22 cellular contexts compared by ENCODE assay signal in the genomic region with DNA sequence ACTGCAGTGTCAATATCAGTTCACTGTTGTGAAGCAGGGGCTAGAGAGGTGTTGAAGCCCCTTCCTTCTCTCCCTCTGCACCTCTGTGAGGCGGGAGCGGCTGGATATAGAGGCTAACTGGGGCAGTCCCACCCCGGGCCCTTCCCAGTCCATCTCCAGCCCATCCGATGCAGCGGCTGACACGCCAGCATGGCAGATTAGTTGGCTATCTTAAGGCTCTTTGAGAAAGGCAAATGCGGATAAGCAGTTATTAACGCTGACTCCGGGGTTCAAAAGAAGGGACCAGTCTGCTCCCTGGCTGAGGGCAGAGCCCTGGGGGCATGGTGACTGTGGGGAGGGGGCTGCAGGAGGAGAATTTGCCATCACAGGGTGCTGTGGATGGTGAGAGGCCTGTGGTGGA.
"Had no signal": no experiment of that assay in that cellular context is flagged by ENCODE, and none has a peak within 500 bp of the region (broad histone marks: within the 10 kb centered on the region; RNA-seq: fewer than 3 reads in every experiment).

No MANE protein-coding gene starts in this region.

- ATAC-seq: HepG2, T-cell had no signal

- H3K4me3 ChIP-seq: MG63 had no signal

- H3K36me3 ChIP-seq: MG63 had no signal

- H3K27me3 ChIP-seq: MG63 had no signal

- H3K4me3 Mint-ChIP-seq: T-cell; T-helper 1 cell treated with Interleukin-12 subunit alpha and Interleukin-12 subunit beta and Interleukin-4 antibody, amounts not matched to agents 30 μg/mL and 1 μg/mL, for 36 hours had no signal

- H3K9me3 ChIP-seq: MG63, SK-N-SH had no signal

- DNase-seq: IMR-90, Karpas-422, KG1, MG63, NCI-H1092, NCI-H1105 treated with DMSO at 0.1 percent for 48 hours, NCI-H1417 treated with DMSO at 0.1 percent for 48 hours, NCI-H146, NCI-H187 treated with DMSO at 0.1 percent for 48 hours, NCI-H2029 treated with DMSO at 0.1 percent for 48 hours, NCI-H345, NCI-H446 treated with DMSO at 0.1 percent for 48 hours, NCI-H510A treated with DMSO at 0.1 percent for 48 hours, NCI-H526, RPMI8226, SHP77, SK-N-SH, SW 1271, T-cell had no signal

- H3K9me3 Mint-ChIP-seq: T-helper 1 cell treated with Interleukin-12 subunit alpha and Interleukin-12 subunit beta and Interleukin-4 antibody, amounts not matched to agents 30 μg/mL and 1 μg/mL, for 36 hours had no signal

- FAIRE-seq: HepG2, RCC 7860 had no signal

- H3K27ac Mint-ChIP-seq: T-cell; T-helper 1 cell treated with Interleukin-12 subunit alpha and Interleukin-12 subunit beta and Interleukin-4 antibody, amounts not matched to agents 30 μg/mL and 1 μg/mL, for 36 hours had no signal

- H3K36me3 Mint-ChIP-seq: T-cell had no signal
